In genomic region chr1:88035578-88035977, GRCh38 we compare ENCODE assay signal across 1 cellular context.
TF ChIP-seq lines count a peak whose summit lies in the region.

No MANE protein-coding gene starts in this region.

TF ChIP-seq in HepG2, 621 proteins besides CTCF, POLR2A, EP300 and RAD21 (continued from another document):
- TF ChIP-seq ZBTB33 (CRISPR knock-in tag; IDR thresholded peaks at IDR 0.05) = 0 out of 2 replicates have a peak, but pooled peaks have one; percentile 11
